Comparison of ENCODE assay signal across 1 cellular context in genomic region chr16:31128711-31129567, GRCh38.
TF ChIP-seq lines count a peak whose summit lies in the region.

No MANE protein-coding gene starts in this region.

TF ChIP-seq in GM12878, 131 proteins besides CTCF, POLR2A, EP300 and RAD21:
- no peak for TF ChIP-seq LARP7 (IDR thresholded peaks at IDR 0.05)
- no peak for TF ChIP-seq ATF7 (IDR thresholded peaks at IDR 0.05; ENCODE audit: low read depth)
